In the genomic region with DNA sequence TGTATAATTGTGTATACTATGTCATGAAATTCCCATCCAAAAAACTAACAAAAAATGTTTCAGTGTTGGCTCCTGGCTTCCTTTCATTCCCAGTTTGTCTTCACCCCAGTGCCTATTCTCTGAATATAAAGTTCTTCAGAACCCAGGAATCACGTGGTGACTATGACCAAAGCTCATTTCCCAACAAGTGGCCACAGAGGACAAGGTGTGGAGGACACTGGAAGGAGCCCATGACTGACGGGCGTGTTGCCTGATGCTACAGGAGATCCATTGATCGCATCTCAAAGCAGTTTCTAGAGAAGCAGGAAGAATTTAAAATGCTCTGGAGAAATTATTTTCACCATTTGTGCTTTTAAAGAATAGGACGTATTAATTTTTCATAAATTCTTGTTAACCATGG, we compare ENCODE assay signal across 20 cellular contexts. TPM values are rescaled to one million over a fixed set of nuclear protein-coding genes. Genes with fewer than 3 reads are reported as not detected.
"Had no signal": no experiment of that assay in that cellular context is flagged by ENCODE, and none has a peak within 500 bp of the region (broad histone marks: within the 10 kb centered on the region; RNA-seq: fewer than 3 reads in every experiment).

No MANE protein-coding gene starts in this region.

- H3K9me3 Mint-ChIP-seq: effector memory CD8-positive, alpha-beta T cell; natural killer cell treated with Interleukin-12 subunit alpha and Interleukin-12 subunit beta and Interleukin-15 and Interleukin-18, amount 100 ng/mL, for 72 hours had no signal

- DNase-seq: central memory CD4-positive, alpha-beta T cell; cortex of kidney; effector memory CD8-positive, alpha-beta T cell; esophagus squamous epithelium; foreskin keratinocyte; heart left ventricle; hippocampal formation; left colon; mammary epithelial cell; mucosa of descending colon; psoas muscle; sigmoid colon; small intestine; stimulated activated CD4-positive, alpha-beta T cell treated with anti-CD3 and anti-CD28 coated beads, Interleukin-12 subunit alpha, Interleukin-12 subunit beta, amount 100 ng/mL, for 4 hours; stimulated activated naive CD8-positive, alpha-beta T cell treated with anti-CD3 and anti-CD28 coated beads, Interleukin-15, Interleukin-2, amounts not matched to agents 100 U/mL and 50 U/mL, for 24 hours; thyroid gland; upper lobe of left lung; uterus had no signal

- H3K27ac Mint-ChIP-seq: effector memory CD8-positive, alpha-beta T cell; natural killer cell treated with Interleukin-12 subunit alpha and Interleukin-12 subunit beta and Interleukin-15 and Interleukin-18, amount 100 ng/mL, for 72 hours had no signal

- H3K4me3 Mint-ChIP-seq: effector memory CD8-positive, alpha-beta T cell had no signal

- H3K27me3 ChIP-seq: esophagus squamous epithelium, foreskin keratinocyte, sigmoid colon, suprapubic skin, thyroid gland, upper lobe of left lung, uterus had no signal

- FAIRE-seq: small intestine had no signal

- ATAC-seq: foreskin keratinocyte; heart left ventricle; left colon; mucosa of descending colon; psoas muscle; stimulated activated naive CD8-positive, alpha-beta T cell treated with anti-CD3 and anti-CD28 coated beads, Interleukin-15, Interleukin-2, amounts not matched to agents 100 U/mL and 50 U/mL, for 24 hours had no signal

- H3K9me3 ChIP-seq: heart left ventricle, mucosa of descending colon, psoas muscle, sigmoid colon, suprapubic skin, thyroid gland, upper lobe of left lung, uterus had no signal

- H3K36me3 Mint-ChIP-seq: natural killer cell treated with Interleukin-12 subunit alpha and Interleukin-12 subunit beta and Interleukin-15 and Interleukin-18, amount 100 ng/mL, for 72 hours had no signal

- H3K4me1 ChIP-seq: esophagus squamous epithelium, foreskin keratinocyte, heart left ventricle, psoas muscle, sigmoid colon, suprapubic skin, thyroid gland, upper lobe of left lung, uterus had no signal

- H3K4me3 ChIP-seq: heart left ventricle, mucosa of descending colon, psoas muscle, suprapubic skin, thyroid gland, upper lobe of left lung, uterus had no signal

- H3K27me3 Mint-ChIP-seq: effector memory CD8-positive, alpha-beta T cell had no signal

- H3K36me3 ChIP-seq: esophagus squamous epithelium, heart left ventricle, sigmoid colon, suprapubic skin, thyroid gland, upper lobe of left lung, uterus had no signal

- H3K27ac ChIP-seq: esophagus squamous epithelium, foreskin keratinocyte, heart left ventricle, psoas muscle, sigmoid colon, suprapubic skin, thyroid gland, upper lobe of left lung, uterus had no signal

RNA-seq across cellular contexts. Expression of a gene that starts 7.4 kb away (rescaled TPM):
- total RNA-seq: foreskin keratinocyte had no signal
- polyA plus RNA-seq: foreskin keratinocyte, heart left ventricle, mammary epithelial cell had no signal
